8 cellular contexts compared by ENCODE assay signal in the genomic region with DNA sequence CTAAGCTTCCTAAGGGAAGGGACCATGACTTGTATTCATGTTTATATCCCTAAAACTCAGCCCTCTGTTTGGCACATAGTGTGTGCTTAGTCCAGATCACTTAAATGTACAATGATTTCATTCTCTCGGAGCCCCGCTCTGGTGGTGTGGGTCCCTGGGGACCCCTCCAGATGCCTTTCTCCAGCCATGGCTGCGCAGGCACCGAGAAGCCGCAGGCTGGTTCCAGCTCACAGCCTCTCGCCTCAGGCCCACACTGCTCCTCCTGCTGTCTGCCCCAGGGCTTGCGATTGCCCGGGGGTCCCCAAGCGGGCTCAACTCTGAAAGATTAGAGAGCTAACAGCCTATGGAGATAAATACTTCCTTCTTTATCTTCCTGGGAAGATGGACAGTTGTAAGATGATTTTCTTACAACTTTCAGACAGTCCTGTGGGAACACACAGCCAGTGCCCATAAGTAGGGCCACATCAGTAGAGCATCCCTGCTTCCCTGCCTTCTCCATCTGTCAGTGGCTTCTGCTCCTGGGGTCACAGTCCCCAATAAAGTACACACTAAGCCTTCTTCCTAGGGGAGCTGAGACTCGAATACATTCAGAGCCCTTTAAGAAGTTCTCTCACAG.
DNase-seq lines count a peak whose midpoint lies in the region; ATAC-seq and TF ChIP-seq lines count a peak whose summit lies in the region.

No MANE protein-coding gene starts in this region.

- H3K9me3 ChIP-seq in RWPE2 (ENCODE audit: severe bottlenecking) (no peaks in the 10 kb centered on the region), esophagus (ENCODE audit: control insufficient read depth in 2 of 2, insufficient read depth in 1 of 2, low read depth in 1 of 2, low read length in 1 of 2) (no peaks in the 10 kb centered on the region)

- WGBS in esophagus, 2 donors = 74 to 78% methylated on average over 10 of the region's 10 CpGs

- H3K36me3 Mint-ChIP-seq in progenitor cell of endocrine pancreas (ENCODE audit: insufficient read depth) = peaks cover 5% of the 10 kb centered on the region

- peak; percentile 33 for DNase-seq in ELF-1 (ENCODE audit: low read depth, low spot score)
- DNase-seq in RWPE2 (ENCODE audit: low spot score) = no peak
- DNase-seq in progenitor cell of endocrine pancreas (ENCODE audit: low spot score, unreplicated experiment) = no peak
- no peak for DNase-seq in DMS153 (lab: John Stamatoyannopoulos, UW)
- no peak for DNase-seq in dedifferentiated amniotic fluid mesenchymal stem cell (ENCODE audit: extremely low spot score)

- H3K4me1 ChIP-seq in RWPE2 (ENCODE audit: insufficient read depth, poor library complexity, severe bottlenecking) (peaks cover 63% of the 10 kb centered on the region), esophagus (ENCODE audit: control insufficient read depth in 2 of 2, insufficient read depth in 2 of 2, low read length in 1 of 2) (peaks cover 0 to 6% of the 10 kb centered on the region in 2 donors)

- H3K27ac ChIP-seq in RWPE2 (ENCODE audit: poor library complexity, severe bottlenecking) (peak overlapping the region; percentile 92), esophagus (ENCODE audit: low read depth in 2 of 2, low read length in 1 of 2) (peak overlapping the region; percentile 87 to 94)

- H3K27me3 Mint-ChIP-seq in progenitor cell of endocrine pancreas = no peaks in the 10 kb centered on the region

- TF ChIP-seq CTCF in RWPE2 (IDR thresholded peaks at IDR 0.05; ENCODE audit: poor library complexity, severe bottlenecking) = no peak
- no peak for TF ChIP-seq CTCF in progenitor cell of endocrine pancreas (IDR thresholded peaks at IDR 0.05; ENCODE audit: unreplicated experiment)

- H3K27me3 ChIP-seq in RWPE2 (ENCODE audit: insufficient read depth, poor library complexity, severe bottlenecking) (no peaks in the 10 kb centered on the region), esophagus (ENCODE audit: control insufficient read depth in 1 of 2, insufficient read depth in 2 of 2, low read length in 2 of 2) (no peaks in the 10 kb centered on the region)

- peaks cover 22% of the 10 kb centered on the region for H3K4me1 Mint-ChIP-seq in progenitor cell of endocrine pancreas (ENCODE audit: low read depth)

- H3K4me3 ChIP-seq in RWPE2 (ENCODE audit: severe bottlenecking) (no peak overlapping the region), esophagus (ENCODE audit: low read depth in 1 of 2, low read length in 2 of 2) (no peak overlapping the region)

- peak overlapping the region; percentile 97 for H3K27ac Mint-ChIP-seq in progenitor cell of endocrine pancreas

- ATAC-seq in GM21723 (IDR thresholded peaks at IDR 0.05; ENCODE audit: unreplicated experiment) = peak; percentile 46
- no peak for ATAC-seq in RWPE2 (ENCODE audit: low read depth)
- ATAC-seq in HG03520 (IDR thresholded peaks at IDR 0.05; ENCODE audit: unreplicated experiment) = no peak

- H3K9me3 Mint-ChIP-seq in progenitor cell of endocrine pancreas (ENCODE audit: low read depth) = no peaks in the 10 kb centered on the region

- H3K4me3 Mint-ChIP-seq in progenitor cell of endocrine pancreas (ENCODE audit: low read depth) = no peak overlapping the region

- H3K36me3 ChIP-seq in RWPE2 (ENCODE audit: low read depth) (no peaks in the 10 kb centered on the region), esophagus (ENCODE audit: control insufficient read depth in 2 of 2, insufficient read depth in 2 of 2, low read length in 1 of 2) (no peaks in the 10 kb centered on the region)
